Comparison of ENCODE assay signal across 9 cellular contexts in the genomic region with DNA sequence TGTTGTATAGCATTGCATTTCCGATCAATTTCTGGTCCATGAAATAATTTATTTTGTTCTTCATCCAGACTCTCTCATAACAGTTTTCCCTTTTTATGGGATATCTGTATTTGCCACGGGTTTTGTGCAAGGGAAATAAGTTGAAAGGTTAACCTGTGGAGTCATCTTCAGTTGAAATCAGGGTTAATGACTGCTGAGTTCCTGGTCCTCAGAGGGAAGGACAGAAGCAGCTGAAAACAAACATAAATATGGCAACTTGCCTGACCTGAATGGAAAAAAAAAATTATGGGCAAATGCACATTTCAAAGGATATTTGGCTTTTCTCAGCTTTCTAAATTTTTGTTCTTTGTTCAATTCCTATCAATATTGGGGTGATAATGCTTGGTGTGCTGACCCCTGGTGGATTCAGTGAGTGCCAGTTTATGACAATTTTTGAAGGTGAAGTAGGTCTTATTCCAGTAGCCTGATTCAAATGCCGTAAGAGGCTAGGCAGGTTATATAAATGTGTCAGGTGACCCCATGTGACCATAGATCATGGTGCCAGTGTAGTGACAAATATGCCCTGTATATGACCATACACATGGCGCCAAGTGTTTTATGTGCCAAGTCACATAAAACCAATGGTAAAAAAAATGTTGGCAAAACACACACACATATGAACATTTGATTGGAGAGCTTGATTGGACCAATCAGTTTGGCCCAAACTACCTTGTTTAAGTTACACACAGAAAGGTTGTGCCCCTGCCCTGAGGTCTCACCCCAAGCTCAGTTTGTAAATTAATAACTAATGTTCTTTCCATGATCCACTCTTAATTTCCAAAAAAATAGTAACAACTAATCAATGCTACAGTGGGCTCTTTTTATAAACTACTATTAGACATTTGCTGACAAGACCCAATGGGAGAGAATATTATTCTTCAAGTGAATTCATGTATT. TPM values are rescaled to one million over a fixed set of nuclear protein-coding genes. Genes with fewer than 3 reads are reported as not detected.
DNase-seq lines count a peak whose midpoint lies in the region; ATAC-seq, FAIRE-seq and TF ChIP-seq lines count a peak whose summit lies in the region.
"Had no signal": no experiment of that assay in that cellular context is flagged by ENCODE, and none has a peak within 500 bp of the region (broad histone marks: within the 10 kb centered on the region; RNA-seq: fewer than 3 reads in every experiment).

No MANE protein-coding gene starts in this region.

- no peaks in the 10 kb centered on the region for H3F3A ChIP-seq in SU-DHL-6 (ENCODE audit: insufficient read depth)

- H3K36me3 Mint-ChIP-seq in CD4-positive, alpha-beta T cell (ENCODE audit: low read depth) = no peaks in the 10 kb centered on the region
- H3K36me3 Mint-ChIP-seq in glutamatergic neuron (ENCODE audit: unreplicated experiment) = peaks cover 6% of the 10 kb centered on the region

- intact Hi-C loops in CD4-positive, alpha-beta T cell (cut with DNase I, micrococcal nuclease) = loop anchor here in 1 of 2 experiments (1.0 to 5.0 kb wide), 2 partner anchors 92 to 479 kb away; no protein-coding TSS in a partner anchor

- H3K4me3 ChIP-seq in SU-DHL-6 (ENCODE audit: insufficient read depth, low read length, poor library complexity, severe bottlenecking) = no peak overlapping the region

- peak; percentile 57 for TF ChIP-seq CTCF in CD4-positive, alpha-beta T cell (IDR thresholded peaks at IDR 0.05)
- peak; percentile 42 for TF ChIP-seq CTCF in SU-DHL-6 (IDR thresholded peaks at IDR 0.05; ENCODE audit: insufficient read depth, low read length, poor library complexity, severe bottlenecking)
- TF ChIP-seq CTCF in glutamatergic neuron (IDR thresholded peaks at IDR 0.05; ENCODE audit: partially characterized antibody, unreplicated experiment) = peak; percentile 63

- POLR2A ChIA-PET in CD4-positive, alpha-beta T cell (lab: Charles Lee) = no interaction called here

- no peak for ATAC-seq in CD4-positive, alpha-beta T cell (ENCODE audit: poor library complexity)
- ATAC-seq in GM21717 (IDR thresholded peaks at IDR 0.05; ENCODE audit: unreplicated experiment) = peak; percentile 55

- H3K9ac ChIP-seq in SU-DHL-6 (ENCODE audit: low read length) = no peak overlapping the region

- no peak for DNase-seq in CD4-positive, alpha-beta T cell
- no peak for DNase-seq in glutamatergic neuron
- DNase-seq in urothelium cell line (ENCODE audit: low spot score) = peak; percentile 36
- DNase-seq in NCI-H1048 (lab: John Stamatoyannopoulos, UW) = no peak
- DNase-seq in NCI-H2227 (lab: John Stamatoyannopoulos, UW; ENCODE audit: unreplicated experiment) = no peak
- no peak for DNase-seq in NCI-H774 (lab: John Stamatoyannopoulos, UW)

- no peak overlapping the region for H3K4me2 ChIP-seq in SU-DHL-6 (ENCODE audit: low read depth, low read length, poor library complexity, severe bottlenecking)

- CTCF ChIA-PET in CD4-positive, alpha-beta T cell (lab: Charles Lee) = no interaction called here

- H3K4me1 Mint-ChIP-seq in CD4-positive, alpha-beta T cell (ENCODE audit: low read depth) = no peaks in the 10 kb centered on the region
- no peaks in the 10 kb centered on the region for H3K4me1 Mint-ChIP-seq in glutamatergic neuron (ENCODE audit: low read depth, unreplicated experiment)

- peaks cover 21% of the 10 kb centered on the region for H3K27me3 Mint-ChIP-seq in CD4-positive, alpha-beta T cell
- H3K27me3 Mint-ChIP-seq in glutamatergic neuron (ENCODE audit: unreplicated experiment) = no peaks in the 10 kb centered on the region

- H3K36me3 ChIP-seq in SU-DHL-6 (ENCODE audit: low read length) = no peaks in the 10 kb centered on the region

- no peaks in the 10 kb centered on the region for H4K20me1 ChIP-seq in SU-DHL-6 (ENCODE audit: low read depth, low read length)

- no peak overlapping the region for H2AFZ ChIP-seq in SU-DHL-6 (ENCODE audit: low read depth, low read length, severe bottlenecking)

- FAIRE-seq in urothelium cell line (lab: Jason Lieb, UNC) = no peak

- H3K27ac ChIP-seq in CD4-positive, alpha-beta T cell (ENCODE audit: low read depth, low read length) = no peak overlapping the region
- H3K27ac ChIP-seq in SU-DHL-6 (ENCODE audit: low read depth, low read length) = no peak overlapping the region

- H3K9me2 ChIP-seq in SU-DHL-6 (replicated peaks; ENCODE audit: insufficient read depth, low read length) = no peaks in the 10 kb centered on the region

- no peaks in the 10 kb centered on the region for H3K9me3 Mint-ChIP-seq in CD4-positive, alpha-beta T cell
- H3K9me3 Mint-ChIP-seq in glutamatergic neuron (ENCODE audit: unreplicated experiment) = no peaks in the 10 kb centered on the region

- no peaks in the 10 kb centered on the region for H3K27me3 ChIP-seq in CD4-positive, alpha-beta T cell (ENCODE audit: control insufficient read depth, insufficient read depth, low read length)
- no peaks in the 10 kb centered on the region for H3K27me3 ChIP-seq in SU-DHL-6 (ENCODE audit: low read length)

- H3K4me3 Mint-ChIP-seq in CD4-positive, alpha-beta T cell = no peak overlapping the region
- no peak overlapping the region for H3K4me3 Mint-ChIP-seq in glutamatergic neuron (ENCODE audit: unreplicated experiment)

- no peak overlapping the region for H3K27ac Mint-ChIP-seq in CD4-positive, alpha-beta T cell
- no peak overlapping the region for H3K27ac Mint-ChIP-seq in glutamatergic neuron (ENCODE audit: unreplicated experiment)

- no peaks in the 10 kb centered on the region for H3K9me3 ChIP-seq in CD4-positive, alpha-beta T cell (ENCODE audit: control insufficient read depth, low read length)
- H3K9me3 ChIP-seq in SU-DHL-6 (ENCODE audit: insufficient read depth, low read length) = no peaks in the 10 kb centered on the region

- H3K79me2 ChIP-seq in SU-DHL-6 (ENCODE audit: insufficient read depth, low read length) = no peaks in the 10 kb centered on the region

RNA-seq across cellular contexts. Expression of gene FAM124B, which starts 47.6 kb away (rescaled TPM):
- 1 to 10 TPM; 1.1 to 1.3 TPM for total RNA-seq in CD4-positive, alpha-beta T cell
- total RNA-seq in glutamatergic neuron (ENCODE audit: unreplicated experiment) = 1.3 TPM
- total RNA-seq: HT1080 had no signal
